Comparison of ENCODE assay signal across 1 cellular context in the genomic region with DNA sequence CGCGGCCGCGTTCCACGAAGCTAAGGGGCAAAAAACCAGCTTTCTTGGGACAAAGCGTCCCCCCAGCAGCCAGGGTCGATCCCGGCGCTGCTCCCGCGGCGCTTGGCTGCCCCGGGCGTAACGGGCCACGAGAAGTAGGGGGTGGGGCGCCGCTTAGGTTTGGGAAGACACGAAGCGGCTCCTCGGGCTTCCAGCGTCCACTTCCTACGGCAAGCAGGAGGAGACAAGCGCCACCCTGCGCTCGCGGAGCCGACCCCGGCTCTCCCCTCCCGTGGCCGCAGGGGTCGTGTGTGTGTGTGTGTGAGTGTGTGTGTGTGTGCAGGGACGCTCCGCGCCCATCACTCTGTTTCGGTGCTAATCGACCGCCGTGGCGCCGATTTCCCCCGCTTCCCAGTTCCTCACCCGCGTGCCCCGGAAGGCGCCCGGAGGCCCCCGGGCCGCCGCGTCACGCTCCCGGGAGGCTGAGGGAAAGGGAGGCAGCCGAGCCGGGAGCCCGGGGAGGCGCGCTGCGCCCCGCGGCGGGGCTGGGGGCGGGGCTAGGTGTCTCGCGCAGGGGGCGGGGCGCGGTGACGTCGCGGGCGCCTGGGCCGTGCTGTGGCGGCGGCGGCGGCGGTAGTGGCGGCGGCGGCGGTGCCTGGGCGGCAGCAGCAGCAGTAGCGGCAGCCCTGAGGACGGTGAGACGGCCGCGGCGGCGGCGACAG.
TF ChIP-seq lines count a peak whose summit lies in the region.

A gene (plus strand): TSS at position 575 of the 701 bp plus-strand sequence. CDS start 36,681 bp downstream, outside the sequence.

TF ChIP-seq in HepG2, 621 proteins besides CTCF, POLR2A, EP300 and RAD21 (continued from another document and continues in another):
- TF ChIP-seq ZNF232 (CRISPR knock-in tag; IDR thresholded peaks at IDR 0.05; ENCODE audit: borderline replicate concordance) (peak; percentile 73; the same call in 1 of the 2 replicates), RXRA (CRISPR knock-in tag; IDR thresholded peaks at IDR 0.05) (peak; percentile 74; the same call in 1 of the 2 replicates), TAF15 (IDR thresholded peaks at IDR 0.05; ENCODE audit: low read depth, low read length, poor library complexity, severe bottlenecking) (no peak), ZNF382 (CRISPR knock-in tag; IDR thresholded peaks at IDR 0.05; ENCODE audit: borderline replicate concordance) (no peak), BORCS8-MEF2B (CRISPR knock-in tag; IDR thresholded peaks at IDR 0.05) (peak; percentile 90), ZNF629 (CRISPR knock-in tag; conservative IDR thresholded peaks at IDR 0.05) (0 out of 2 replicates have a peak, but pooled peaks have one; percentile 24), SMC3 (IDR thresholded peaks at IDR 0.05; ENCODE audit: low read length) (no peak), ZNF569 (CRISPR knock-in tag; IDR thresholded peaks at IDR 0.05; ENCODE audit: borderline replicate concordance) (0 out of 2 replicates have a peak, but pooled peaks have one; percentile 79), MEIS1 (CRISPR knock-in tag; IDR thresholded peaks at IDR 0.05; ENCODE audit: borderline replicate concordance) (0 out of 2 replicates have a peak, but pooled peaks have one; percentile 69), FOXK1 (CRISPR knock-in tag; IDR thresholded peaks at IDR 0.05; ENCODE audit: borderline replicate concordance, low read depth) (peak; percentile 43; the same call in 1 of the 2 replicates), HOXA5 (CRISPR knock-in tag; IDR thresholded peaks at IDR 0.05) (no peak; the same call in 1 of the 2 replicates), GLI4 (CRISPR knock-in tag; IDR thresholded peaks at IDR 0.05; ENCODE audit: borderline replicate concordance) (peak; percentile 72; the same call in 1 of the 2 replicates), ZNF780A (CRISPR knock-in tag; IDR thresholded peaks at IDR 0.05) (0 out of 2 replicates have a peak, but pooled peaks have one; percentile 68), ZNF326 (CRISPR knock-in tag; IDR thresholded peaks at IDR 0.05; ENCODE audit: borderline replicate concordance) (no peak)
- TF ChIP-seq, protein P1, sequence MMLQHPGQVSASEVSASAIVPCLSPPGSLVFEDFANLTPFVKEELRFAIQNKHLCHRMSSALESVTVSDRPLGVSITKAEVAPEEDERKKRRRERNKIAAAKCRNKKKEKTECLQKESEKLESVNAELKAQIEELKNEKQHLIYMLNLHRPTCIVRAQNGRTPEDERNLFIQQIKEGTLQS (CRISPR knock-in tag; IDR thresholded peaks at IDR 0.05) = no peak
- TF ChIP-seq, protein P2, sequence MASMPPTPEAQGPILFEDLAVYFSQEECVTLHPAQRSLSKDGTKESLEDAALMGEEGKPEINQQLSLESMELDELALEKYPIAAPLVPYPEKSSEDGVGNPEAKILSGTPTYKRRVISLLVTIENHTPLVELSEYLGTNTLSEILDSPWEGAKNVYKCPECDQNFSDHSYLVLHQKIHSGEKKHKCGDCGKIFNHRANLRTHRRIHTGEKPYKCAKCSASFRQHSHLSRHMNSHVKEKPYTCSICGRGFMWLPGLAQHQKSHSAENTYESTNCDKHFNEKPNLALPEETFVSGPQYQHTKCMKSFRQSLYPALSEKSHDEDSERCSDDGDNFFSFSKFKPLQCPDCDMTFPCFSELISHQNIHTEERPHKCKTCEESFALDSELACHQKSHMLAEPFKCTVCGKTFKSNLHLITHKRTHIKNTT (CRISPR knock-in tag; IDR thresholded peaks at IDR 0.05) = no peak
- TF ChIP-seq, protein P3, sequence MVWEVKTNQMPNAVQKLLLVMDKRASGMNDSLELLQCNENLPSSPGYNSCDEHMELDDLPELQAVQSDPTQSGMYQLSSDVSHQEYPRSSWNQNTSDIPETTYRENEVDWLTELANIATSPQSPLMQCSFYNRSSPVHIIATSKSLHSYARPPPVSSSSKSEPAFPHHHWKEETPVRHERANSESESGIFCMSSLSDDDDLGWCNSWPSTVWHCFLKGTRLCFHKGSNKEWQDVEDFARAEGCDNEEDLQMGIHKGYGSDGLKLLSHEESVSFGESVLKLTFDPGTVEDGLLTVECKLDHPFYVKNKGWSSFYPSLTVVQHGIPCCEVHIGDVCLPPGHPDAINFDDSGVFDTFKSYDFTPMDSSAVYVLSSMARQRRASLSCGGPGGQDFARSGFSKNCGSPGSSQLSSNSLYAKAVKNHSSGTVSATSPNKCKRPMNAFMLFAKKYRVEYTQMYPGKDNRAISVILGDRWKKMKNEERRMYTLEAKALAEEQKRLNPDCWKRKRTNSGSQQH (CRISPR knock-in tag; IDR thresholded peaks at IDR 0.05; ENCODE audit: low read depth) = no peak; the same call in 1 of the 2 replicates
- TF ChIP-seq, protein P4, sequence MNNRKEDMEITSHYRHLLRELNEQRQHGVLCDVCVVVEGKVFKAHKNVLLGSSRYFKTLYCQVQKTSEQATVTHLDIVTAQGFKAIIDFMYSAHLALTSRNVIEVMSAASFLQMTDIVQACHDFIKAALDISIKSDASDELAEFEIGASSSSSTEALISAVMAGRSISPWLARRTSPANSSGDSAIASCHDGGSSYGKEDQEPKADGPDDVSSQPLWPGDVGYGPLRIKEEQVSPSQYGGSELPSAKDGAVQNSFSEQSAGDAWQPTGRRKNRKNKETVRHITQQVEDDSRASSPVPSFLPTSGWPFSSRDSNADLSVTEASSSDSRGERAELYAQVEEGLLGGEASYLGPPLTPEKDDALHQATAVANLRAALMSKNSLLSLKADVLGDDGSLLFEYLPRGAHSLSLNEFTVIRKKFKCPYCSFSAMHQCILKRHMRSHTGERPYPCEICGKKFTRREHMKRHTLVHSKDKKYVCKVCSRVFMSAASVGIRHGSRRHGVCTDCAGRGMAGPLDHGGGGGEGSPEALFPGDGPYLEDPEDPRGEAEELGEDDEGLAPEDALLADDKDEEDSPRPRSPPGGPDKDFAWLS (CRISPR knock-in tag; IDR thresholded peaks at IDR 0.05; ENCODE audit: borderline replicate concordance) = no peak
- TF ChIP-seq, protein P5, sequence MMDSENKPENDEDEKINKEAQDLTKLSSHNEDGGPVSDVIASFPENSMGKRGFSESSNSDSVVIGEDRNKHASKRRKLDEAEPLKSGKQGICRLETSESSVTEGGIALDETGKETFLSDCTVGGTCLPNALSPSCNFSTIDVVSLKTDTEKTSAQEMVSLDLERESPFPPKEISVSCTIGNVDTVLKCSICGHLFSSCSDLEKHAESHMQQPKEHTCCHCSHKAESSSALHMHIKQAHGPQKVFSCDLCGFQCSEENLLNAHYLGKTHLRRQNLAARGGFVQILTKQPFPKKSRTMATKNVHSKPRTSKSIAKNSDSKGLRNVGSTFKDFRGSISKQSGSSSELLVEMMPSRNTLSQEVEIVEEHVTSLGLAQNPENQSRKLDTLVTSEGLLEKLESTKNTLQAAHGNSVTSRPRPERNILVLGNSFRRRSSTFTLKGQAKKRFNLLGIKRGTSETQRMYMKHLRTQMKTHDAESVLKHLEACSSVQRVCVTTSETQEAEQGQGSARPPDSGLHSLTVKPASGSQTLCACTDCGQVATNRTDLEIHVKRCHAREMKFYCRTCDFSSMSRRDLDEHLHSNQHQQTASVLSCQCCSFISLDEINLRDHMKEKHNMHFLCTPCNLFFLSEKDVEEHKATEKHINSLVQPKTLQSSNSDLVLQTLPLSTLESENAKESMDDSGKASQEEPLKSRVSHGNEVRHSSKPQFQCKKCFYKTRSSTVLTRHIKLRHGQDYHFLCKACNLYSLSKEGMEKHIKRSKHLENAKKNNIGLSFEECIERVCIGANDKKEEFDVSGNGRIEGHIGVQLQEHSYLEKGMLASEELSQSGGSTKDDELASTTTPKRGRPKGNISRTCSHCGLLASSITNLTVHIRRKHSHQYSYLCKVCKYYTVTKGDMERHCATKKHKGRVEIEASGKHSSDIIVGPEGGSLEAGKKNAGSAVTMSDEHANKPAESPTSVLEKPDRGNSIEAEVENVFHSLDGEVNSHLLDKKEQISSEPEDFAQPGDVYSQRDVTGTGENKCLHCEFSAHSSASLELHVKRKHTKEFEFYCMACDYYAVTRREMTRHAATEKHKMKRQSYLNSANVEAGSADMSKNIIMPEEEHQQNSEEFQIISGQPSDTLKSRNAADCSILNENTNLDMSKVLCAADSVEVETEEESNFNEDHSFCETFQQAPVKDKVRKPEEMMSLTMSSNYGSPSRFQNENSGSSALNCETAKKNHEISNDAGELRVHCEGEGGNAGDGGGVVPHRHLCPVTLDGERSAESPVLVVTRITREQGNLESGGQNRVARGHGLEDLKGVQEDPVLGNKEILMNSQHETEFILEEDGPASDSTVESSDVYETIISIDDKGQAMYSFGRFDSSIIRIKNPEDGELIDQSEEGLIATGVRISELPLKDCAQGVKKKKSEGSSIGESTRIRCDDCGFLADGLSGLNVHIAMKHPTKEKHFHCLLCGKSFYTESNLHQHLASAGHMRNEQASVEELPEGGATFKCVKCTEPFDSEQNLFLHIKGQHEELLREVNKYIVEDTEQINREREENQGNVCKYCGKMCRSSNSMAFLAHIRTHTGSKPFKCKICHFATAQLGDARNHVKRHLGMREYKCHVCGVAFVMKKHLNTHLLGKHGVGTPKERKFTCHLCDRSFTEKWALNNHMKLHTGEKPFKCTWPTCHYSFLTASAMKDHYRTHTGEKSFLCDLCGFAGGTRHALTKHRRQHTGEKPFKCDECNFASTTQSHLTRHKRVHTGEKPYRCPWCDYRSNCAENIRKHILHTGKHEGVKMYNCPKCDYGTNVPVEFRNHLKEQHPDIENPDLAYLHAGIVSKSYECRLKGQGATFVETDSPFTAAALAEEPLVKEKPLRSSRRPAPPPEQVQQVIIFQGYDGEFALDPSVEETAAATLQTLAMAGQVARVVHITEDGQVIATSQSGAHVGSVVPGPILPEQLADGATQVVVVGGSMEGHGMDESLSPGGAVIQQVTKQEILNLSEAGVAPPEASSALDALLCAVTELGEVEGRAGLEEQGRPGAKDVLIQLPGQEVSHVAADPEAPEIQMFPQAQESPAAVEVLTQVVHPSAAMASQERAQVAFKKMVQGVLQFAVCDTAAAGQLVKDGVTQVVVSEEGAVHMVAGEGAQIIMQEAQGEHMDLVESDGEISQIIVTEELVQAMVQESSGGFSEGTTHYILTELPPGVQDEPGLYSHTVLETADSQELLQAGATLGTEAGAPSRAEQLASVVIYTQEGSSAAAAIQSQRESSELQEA (CRISPR knock-in tag; IDR thresholded peaks at IDR 0.05; ENCODE audit: not compliant biosample characterization) = no peak
- TF ChIP-seq, protein P6, sequence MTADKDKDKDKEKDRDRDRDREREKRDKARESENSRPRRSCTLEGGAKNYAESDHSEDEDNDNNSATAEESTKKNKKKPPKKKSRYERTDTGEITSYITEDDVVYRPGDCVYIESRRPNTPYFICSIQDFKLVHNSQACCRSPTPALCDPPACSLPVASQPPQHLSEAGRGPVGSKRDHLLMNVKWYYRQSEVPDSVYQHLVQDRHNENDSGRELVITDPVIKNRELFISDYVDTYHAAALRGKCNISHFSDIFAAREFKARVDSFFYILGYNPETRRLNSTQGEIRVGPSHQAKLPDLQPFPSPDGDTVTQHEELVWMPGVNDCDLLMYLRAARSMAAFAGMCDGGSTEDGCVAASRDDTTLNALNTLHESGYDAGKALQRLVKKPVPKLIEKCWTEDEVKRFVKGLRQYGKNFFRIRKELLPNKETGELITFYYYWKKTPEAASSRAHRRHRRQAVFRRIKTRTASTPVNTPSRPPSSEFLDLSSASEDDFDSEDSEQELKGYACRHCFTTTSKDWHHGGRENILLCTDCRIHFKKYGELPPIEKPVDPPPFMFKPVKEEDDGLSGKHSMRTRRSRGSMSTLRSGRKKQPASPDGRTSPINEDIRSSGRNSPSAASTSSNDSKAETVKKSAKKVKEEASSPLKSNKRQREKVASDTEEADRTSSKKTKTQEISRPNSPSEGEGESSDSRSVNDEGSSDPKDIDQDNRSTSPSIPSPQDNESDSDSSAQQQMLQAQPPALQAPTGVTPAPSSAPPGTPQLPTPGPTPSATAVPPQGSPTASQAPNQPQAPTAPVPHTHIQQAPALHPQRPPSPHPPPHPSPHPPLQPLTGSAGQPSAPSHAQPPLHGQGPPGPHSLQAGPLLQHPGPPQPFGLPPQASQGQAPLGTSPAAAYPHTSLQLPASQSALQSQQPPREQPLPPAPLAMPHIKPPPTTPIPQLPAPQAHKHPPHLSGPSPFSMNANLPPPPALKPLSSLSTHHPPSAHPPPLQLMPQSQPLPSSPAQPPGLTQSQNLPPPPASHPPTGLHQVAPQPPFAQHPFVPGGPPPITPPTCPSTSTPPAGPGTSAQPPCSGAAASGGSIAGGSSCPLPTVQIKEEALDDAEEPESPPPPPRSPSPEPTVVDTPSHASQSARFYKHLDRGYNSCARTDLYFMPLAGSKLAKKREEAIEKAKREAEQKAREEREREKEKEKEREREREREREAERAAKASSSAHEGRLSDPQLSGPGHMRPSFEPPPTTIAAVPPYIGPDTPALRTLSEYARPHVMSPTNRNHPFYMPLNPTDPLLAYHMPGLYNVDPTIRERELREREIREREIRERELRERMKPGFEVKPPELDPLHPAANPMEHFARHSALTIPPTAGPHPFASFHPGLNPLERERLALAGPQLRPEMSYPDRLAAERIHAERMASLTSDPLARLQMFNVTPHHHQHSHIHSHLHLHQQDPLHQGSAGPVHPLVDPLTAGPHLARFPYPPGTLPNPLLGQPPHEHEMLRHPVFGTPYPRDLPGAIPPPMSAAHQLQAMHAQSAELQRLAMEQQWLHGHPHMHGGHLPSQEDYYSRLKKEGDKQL (CRISPR knock-in tag; IDR thresholded peaks at IDR 0.05; ENCODE audit: low read depth) = peak; percentile 30; the same call in 1 of the 2 replicates
- TF ChIP-seq, protein P7, sequence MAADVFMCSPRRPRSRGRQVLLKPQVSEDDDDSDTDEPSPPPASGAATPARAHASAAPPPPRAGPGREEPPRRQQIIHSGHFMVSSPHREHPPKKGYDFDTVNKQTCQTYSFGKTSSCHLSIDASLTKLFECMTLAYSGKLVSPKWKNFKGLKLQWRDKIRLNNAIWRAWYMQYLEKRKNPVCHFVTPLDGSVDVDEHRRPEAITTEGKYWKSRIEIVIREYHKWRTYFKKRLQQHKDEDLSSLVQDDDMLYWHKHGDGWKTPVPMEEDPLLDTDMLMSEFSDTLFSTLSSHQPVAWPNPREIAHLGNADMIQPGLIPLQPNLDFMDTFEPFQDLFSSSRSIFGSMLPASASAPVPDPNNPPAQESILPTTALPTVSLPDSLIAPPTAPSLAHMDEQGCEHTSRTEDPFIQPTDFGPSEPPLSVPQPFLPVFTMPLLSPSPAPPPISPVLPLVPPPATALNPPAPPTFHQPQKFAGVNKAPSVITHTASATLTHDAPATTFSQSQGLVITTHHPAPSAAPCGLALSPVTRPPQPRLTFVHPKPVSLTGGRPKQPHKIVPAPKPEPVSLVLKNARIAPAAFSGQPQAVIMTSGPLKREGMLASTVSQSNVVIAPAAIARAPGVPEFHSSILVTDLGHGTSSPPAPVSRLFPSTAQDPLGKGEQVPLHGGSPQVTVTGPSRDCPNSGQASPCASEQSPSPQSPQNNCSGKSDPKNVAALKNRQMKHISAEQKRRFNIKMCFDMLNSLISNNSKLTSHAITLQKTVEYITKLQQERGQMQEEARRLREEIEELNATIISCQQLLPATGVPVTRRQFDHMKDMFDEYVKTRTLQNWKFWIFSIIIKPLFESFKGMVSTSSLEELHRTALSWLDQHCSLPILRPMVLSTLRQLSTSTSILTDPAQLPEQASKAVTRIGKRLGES (CRISPR knock-in tag; IDR thresholded peaks at IDR 0.05; ENCODE audit: borderline replicate concordance) = no peak
- TF ChIP-seq, protein P8, sequence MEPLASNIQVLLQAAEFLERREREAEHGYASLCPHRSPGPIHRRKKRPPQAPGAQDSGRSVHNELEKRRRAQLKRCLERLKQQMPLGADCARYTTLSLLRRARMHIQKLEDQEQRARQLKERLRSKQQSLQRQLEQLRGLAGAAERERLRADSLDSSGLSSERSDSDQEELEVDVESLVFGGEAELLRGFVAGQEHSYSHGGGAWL (CRISPR knock-in tag; IDR thresholded peaks at IDR 0.05) = peak; percentile 73
- TF ChIP-seq, protein P9, sequence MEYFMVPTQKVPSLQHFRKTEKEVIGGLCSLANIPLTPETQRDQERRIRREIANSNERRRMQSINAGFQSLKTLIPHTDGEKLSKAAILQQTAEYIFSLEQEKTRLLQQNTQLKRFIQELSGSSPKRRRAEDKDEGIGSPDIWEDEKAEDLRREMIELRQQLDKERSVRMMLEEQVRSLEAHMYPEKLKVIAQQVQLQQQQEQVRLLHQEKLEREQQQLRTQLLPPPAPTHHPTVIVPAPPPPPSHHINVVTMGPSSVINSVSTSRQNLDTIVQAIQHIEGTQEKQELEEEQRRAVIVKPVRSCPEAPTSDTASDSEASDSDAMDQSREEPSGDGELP (IDR thresholded peaks at IDR 0.05; ENCODE audit: borderline replicate concordance, low read depth) = no peak
